ENCODE assay signal across 1 cellular context in genomic region chr17:1047177-1047885, GRCh38.
TF ChIP-seq lines count a peak whose summit lies in the region.

No MANE protein-coding gene starts in this region.

TF ChIP-seq in SK-N-SH treated with all-trans-retinoic acid at 6 μM for 48 hours, 23 proteins besides CTCF, POLR2A, EP300 and RAD21 (continued from another document):
- TF ChIP-seq PATZ1 (CRISPR knock-in tag; IDR thresholded peaks at IDR 0.05; ENCODE audit: borderline replicate concordance): no peak
- no peak for TF ChIP-seq ZFP3 (CRISPR knock-in tag; IDR thresholded peaks at IDR 0.05)
- no peak for TF ChIP-seq TSHZ2 (CRISPR knock-in tag; IDR thresholded peaks at IDR 0.05)
- no peak for TF ChIP-seq ESRRG (CRISPR knock-in tag; IDR thresholded peaks at IDR 0.05)
- TF ChIP-seq TCF4 (CRISPR knock-in tag; IDR thresholded peaks at IDR 0.05; ENCODE audit: borderline replicate concordance): no peak
- no peak for TF ChIP-seq ZNF565 (CRISPR knock-in tag; conservative IDR thresholded peaks at IDR 0.05; ENCODE audit: low read depth)
- TF ChIP-seq BACH2 (CRISPR knock-in tag; IDR thresholded peaks at IDR 0.05; ENCODE audit: borderline replicate concordance): no peak
- TF ChIP-seq ZNF70 (CRISPR knock-in tag; IDR thresholded peaks at IDR 0.05): no peak
- no peak for TF ChIP-seq CSDC2 (CRISPR knock-in tag; IDR thresholded peaks at IDR 0.05)
- TF ChIP-seq ZC3H10 (CRISPR knock-in tag; IDR thresholded peaks at IDR 0.05): no peak
- no peak for TF ChIP-seq CSRNP3 (CRISPR knock-in tag; IDR thresholded peaks at IDR 0.05)
- no peak for TF ChIP-seq GLIS3 (CRISPR knock-in tag; IDR thresholded peaks at IDR 0.05)
- TF ChIP-seq CREB5 (CRISPR knock-in tag; IDR thresholded peaks at IDR 0.05; ENCODE audit: low read depth): no peak
